8 cellular contexts compared by ENCODE assay signal in the genomic region with DNA sequence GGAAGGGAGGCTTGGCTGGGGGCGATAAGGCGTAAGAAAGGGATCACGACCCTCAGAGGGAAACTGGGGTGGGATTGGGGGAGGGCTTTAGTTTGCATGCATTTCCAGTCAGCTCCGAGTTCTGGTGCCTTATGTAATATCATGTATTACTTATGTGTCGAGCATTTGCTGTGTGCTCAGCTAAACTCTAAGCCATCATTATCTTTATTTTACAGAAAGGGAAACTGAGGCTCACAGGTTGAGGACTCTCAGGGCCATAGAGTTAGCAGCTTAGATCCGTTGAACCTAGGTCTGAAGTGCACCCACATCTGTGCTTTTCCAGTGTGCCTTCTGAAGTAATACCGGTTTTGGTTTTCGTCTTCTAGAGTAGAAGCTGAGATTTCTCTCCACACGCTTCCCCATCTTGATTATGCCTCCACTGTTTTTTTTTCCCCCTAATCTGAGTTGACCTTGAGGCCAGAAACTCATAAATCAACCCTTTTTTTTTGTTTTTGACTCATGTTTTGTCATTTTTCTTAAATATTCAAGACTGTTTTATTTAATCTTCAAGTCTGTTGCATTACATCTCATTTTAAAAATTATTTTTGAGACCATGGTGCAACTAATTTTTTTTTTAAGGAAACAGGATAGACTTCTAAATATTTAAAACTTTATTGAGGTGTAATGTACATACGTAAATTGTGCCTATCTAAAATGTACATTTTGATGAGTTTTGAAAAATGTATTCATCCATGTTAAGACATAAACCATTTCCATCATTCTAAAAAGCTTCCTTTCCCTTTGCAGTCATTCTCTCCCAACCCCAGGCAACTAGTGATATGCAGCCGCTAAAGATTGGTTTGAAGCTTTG. TPM values are rescaled to one million over a fixed set of nuclear protein-coding genes. Genes with fewer than 3 reads are reported as not detected.
DNase-seq lines count a peak whose midpoint lies in the region; ATAC-seq, FAIRE-seq and TF ChIP-seq lines count a peak whose summit lies in the region.

No MANE protein-coding gene starts in this region.

- TF ChIP-seq CTCF in Peyer's patch (IDR thresholded peaks at IDR 0.05) = no peak
- no peak for TF ChIP-seq CTCF in pancreas (IDR thresholded peaks at IDR 0.05)

- peak overlapping the region; percentile 68 to 89 (median 83) for H3K4me3 ChIP-seq in Peyer's patch
- H3K4me3 ChIP-seq in pancreas = peak overlapping the region; percentile 67 to 92 (median 73)

- H3K9me3 ChIP-seq in Peyer's patch (no peaks in the 10 kb centered on the region), pancreas (no peaks in the 10 kb centered on the region)

- H3K36me3 ChIP-seq in Peyer's patch (peaks cover 0 to 33% (median 0%) of the 10 kb centered on the region in 3 donors), pancreas (no peaks in the 10 kb centered on the region)

- H3K27ac ChIP-seq in Peyer's patch (peak overlapping the region; percentile 79 to 89 (median 86)), epithelial cell of prostate (peak overlapping the region; percentile 52), pancreas (peak overlapping the region; percentile 24 to 74 (median 48))

- DNase-seq in NCI-H2171 treated with DMSO at 0.1 percent for 48 hours (lab: John Stamatoyannopoulos, UW) (peak; percentile 37), NCI-H2171 (lab: John Stamatoyannopoulos, UW) (no peak), Peyer's patch (no peak), epithelial cell of prostate (ENCODE audit: low read depth, low spot score) (no peak), pancreas (no peak), C1 segment of cervical spinal cord (lab: John Stamatoyannopoulos, UW) (no peak)
- no peak for DNase-seq in activated CD4-positive, CD25-positive, alpha-beta regulatory T cell (lab: John Stamatoyannopoulos, UW)

- peaks cover 0 to 6% (median 4%) of the 10 kb centered on the region in 4 donors for H3K4me1 ChIP-seq in Peyer's patch
- peaks cover 0 to 6% (median 0%) of the 10 kb centered on the region in 3 donors for H3K4me1 ChIP-seq in pancreas

- ATAC-seq in pancreas (peak in 2 of 4 donors; percentile 2 to 15), HG03565 (IDR thresholded peaks at IDR 0.05; ENCODE audit: unreplicated experiment) (no peak)

- no peaks in the 10 kb centered on the region for H3K27me3 ChIP-seq in Peyer's patch
- no peaks in the 10 kb centered on the region for H3K27me3 ChIP-seq in pancreas

- intact Hi-C loops in pancreas (cut with DNase I) = no loop called here

- WGBS in pancreas, 2 donors = 9 to 10% methylated on average over 11 of the region's 11 CpGs

- FAIRE-seq in pancreas (lab: Jason Lieb, UNC) = no peak

- no peak for TF ChIP-seq POLR2A in Peyer's patch (IDR thresholded peaks at IDR 0.05)

RNA-seq across cellular contexts. Expression of a gene that starts 0.7 kb away (rescaled TPM):
- total RNA-seq in Peyer's patch (10 to 100 TPM; 62.7 to 95.7 (median 65.7) TPM), pancreas (10 to 100 TPM; 18.1 to 38.1 (median 25.0) TPM)
- polyA plus RNA-seq in pancreas = 10 to 100 TPM; 16.0 to 24.8 TPM

RNA-seq across cellular contexts. Expression of a gene that starts 39.4 kb away (rescaled TPM):
- 10 to 100 TPM; 17.0 to 47.4 (median 28.5) TPM for total RNA-seq in Peyer's patch
- total RNA-seq in pancreas = 10 to 100 TPM; 14.9 to 21.5 (median 16.1) TPM
- polyA plus RNA-seq in pancreas = 10 to 100 TPM; 10.8 to 11.3 TPM
